Comparison of ENCODE assay signal across 8 cellular contexts in the genomic region with DNA sequence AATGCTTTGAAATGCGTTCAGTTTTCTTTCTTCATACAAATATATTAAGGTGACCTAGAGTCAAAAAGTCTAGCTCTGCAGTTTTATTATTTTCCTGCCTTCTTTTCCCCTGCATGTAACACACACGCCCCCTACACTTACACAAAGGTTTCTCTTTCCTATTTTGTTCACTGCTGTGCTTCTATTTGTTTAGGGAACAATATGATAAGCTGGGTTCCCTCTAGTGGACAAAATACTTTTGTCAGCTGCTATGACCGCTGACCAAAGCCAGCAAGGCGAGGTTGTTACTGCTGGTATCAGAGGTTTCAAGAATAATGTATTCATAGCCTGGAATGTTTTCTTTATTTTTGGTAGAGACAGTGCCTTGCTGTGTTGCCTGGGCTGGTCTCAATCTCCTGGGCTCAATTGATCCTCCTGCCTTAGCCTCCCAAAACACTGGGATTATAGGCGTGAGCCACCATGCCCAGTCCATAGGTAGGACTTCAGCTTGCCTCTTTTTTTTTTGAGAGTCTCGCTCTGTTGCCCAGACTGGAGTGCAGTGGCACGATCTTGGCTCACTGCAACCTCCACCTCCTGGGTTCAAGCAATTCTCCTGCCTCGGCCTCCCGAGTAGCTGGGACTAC. TPM values are rescaled to one million over a fixed set of nuclear protein-coding genes. Genes with fewer than 3 reads are reported as not detected.
DNase-seq lines count a peak whose midpoint lies in the region; ATAC-seq, FAIRE-seq and TF ChIP-seq lines count a peak whose summit lies in the region.

No MANE protein-coding gene starts in this region.

- intact Hi-C loops in OCI-LY7 (cut with micrococcal nuclease; ENCODE audit: unreplicated experiment): no loop called here
- intact Hi-C loops in HepG2 (cut with micrococcal nuclease; ENCODE audit: unreplicated experiment): loop anchor here (1.0 to 5.0 kb wide), 2 partner anchors 34 to 198 kb away; partner anchors contain the start of gene FNTB

- H3K4me3 ChIP-seq in OCI-LY7 (ENCODE audit: low read depth, low read length, poor library complexity, severe bottlenecking) (no peak overlapping the region), HepG2 (replicated peaks in 1 of 3; ENCODE audit: insufficient read depth in 1 of 3, low read depth in 2 of 3, low read length in 3 of 3) (no peak overlapping the region), upper lobe of left lung (no peak overlapping the region)

- TF ChIP-seq POLR2A in HepG2 (IDR thresholded peaks at IDR 0.05; ENCODE audit: insufficient read depth in 1 of 2, low read depth in 2 of 2, low read length in 2 of 2) (no peak), upper lobe of left lung (IDR thresholded peaks at IDR 0.05) (no peak), GM18505 (IDR thresholded peaks at IDR 0.05; ENCODE audit: borderline replicate concordance, extremely low read depth, insufficient read depth, insufficient read length) (no peak)

- no peak overlapping the region for H3K9ac ChIP-seq in HepG2 (ENCODE audit: insufficient read depth, low read depth, low read length)

- H3K27ac Mint-ChIP-seq in T-helper 17 cell: no peak overlapping the region

- H3K79me2 ChIP-seq in OCI-LY7 (ENCODE audit: insufficient read depth, low read depth, low read length) (no peaks in the 10 kb centered on the region), HepG2 (ENCODE audit: insufficient read depth, low read length) (no peaks in the 10 kb centered on the region)

- CTCF ChIA-PET in OCI-LY7 (lab: Charles Lee; ENCODE audit: unreplicated experiment): interaction anchor here (1.0 kb wide), 1 partner anchor 49 kb away, joined by 4 read pairs; no protein-coding TSS in a partner anchor
- CTCF ChIA-PET in HepG2 (lab: Yijun Ruan, JAX; ENCODE audit: low intra/inter-chr PET ratio, low total read pairs): interaction anchor here (1.3 to 1.6 kb wide), 2 partner anchors 33 to 197 kb away, joined by 3 to 12 read pairs; partner anchors contain the start of gene FNTB

- H3K36me3 Mint-ChIP-seq in T-helper 17 cell (ENCODE audit: low read depth): peaks cover 2% of the 10 kb centered on the region

- POLR2A ChIA-PET in OCI-LY7 (lab: Charles Lee) (interaction anchor here (0.9 to 1.4 kb wide), 3 partner anchors 11 to 19 kb away, joined by 3 to 4 read pairs (median 4); no protein-coding TSS in a partner anchor), HepG2 (lab: Yijun Ruan, JAX) (interaction anchor here (1.1 to 2.5 kb wide), 2 partner anchors 33 to 78 kb away, joined by 5 to 19 read pairs; partner anchors contain the start of genes FNTB and GPX2)

- no peaks in the 10 kb centered on the region for H4K20me1 ChIP-seq in OCI-LY7 (ENCODE audit: insufficient read depth, low read length)
- no peaks in the 10 kb centered on the region for H4K20me1 ChIP-seq in HepG2 (ENCODE audit: insufficient read depth, low read length)

- TF ChIP-seq RAD21 in HepG2 (CRISPR knock-in tag; IDR thresholded peaks at IDR 0.05): peak; percentile 51

- H2AFZ ChIP-seq in OCI-LY7 (ENCODE audit: low read length): no peak overlapping the region
- H2AFZ ChIP-seq in HepG2 (ENCODE audit: low read length): no peak overlapping the region

- H3K27ac ChIP-seq in OCI-LY7 (ENCODE audit: low read depth, low read length, poor library complexity, severe bottlenecking) (no peak overlapping the region), HepG2 (ENCODE audit: extremely low read length, insufficient read depth, low read length) (no peak overlapping the region), upper lobe of left lung (no peak overlapping the region)

- H3K4me1 Mint-ChIP-seq in T-helper 17 cell: peaks cover 2% of the 10 kb centered on the region

- H3K9me2 ChIP-seq in OCI-LY7 (ENCODE audit: insufficient read depth, low read length): no peaks in the 10 kb centered on the region

- peak; percentile 74 for ATAC-seq in HG03108 (IDR thresholded peaks at IDR 0.05; ENCODE audit: unreplicated experiment)
- ATAC-seq in HepG2: peak; percentile 99
- ATAC-seq in upper lobe of left lung (ENCODE audit: low FRiP score in 2 of 2): peak; percentile 66 to 85
- no peak for ATAC-seq in GM18505 (IDR thresholded peaks at IDR 0.05; ENCODE audit: unreplicated experiment)
- ATAC-seq in T-helper 17 cell: no peak

- 67% methylated on average over 9 of the region's 9 CpGs for WGBS in HepG2 (ENCODE audit: low lambda C conversion rate)
- 64 to 68% methylated on average over 9 of the region's 9 CpGs for WGBS in upper lobe of left lung, 2 donors

- FAIRE-seq in HepG2 (lab: Jason Lieb, UNC): peak; percentile 90

- H3K36me3 ChIP-seq in OCI-LY7 (ENCODE audit: insufficient read depth, low read length): peaks cover 14% of the 10 kb centered on the region; the same call in 1 of the 2 replicates
- H3K36me3 ChIP-seq in HepG2 (replicated peaks in 1 of 2; ENCODE audit: control insufficient read depth in 1 of 2, insufficient read depth in 2 of 2, low read length in 2 of 2): peaks cover 7 to 45% of the 10 kb centered on the region in 2 experiments; a peak in 4 of 5 replicates
- H3K36me3 ChIP-seq in upper lobe of left lung: peaks cover 0 to 10% (median 3%) of the 10 kb centered on the region in 4 donors

- TF ChIP-seq EP300 in HepG2 (IDR thresholded peaks at IDR 0.05; ENCODE audit: low read depth in 2 of 2, low read length in 2 of 2) (no peak), HepG2 (CRISPR knock-in tag; IDR thresholded peaks at IDR 0.05; ENCODE audit: borderline replicate concordance) (no peak), upper lobe of left lung (IDR thresholded peaks at IDR 0.05) (no peak)

- peak; percentile 79 for TF ChIP-seq CTCF in OCI-LY7 (conservative IDR thresholded peaks at IDR 0.05; ENCODE audit: low read length)
- TF ChIP-seq CTCF in HepG2 (CRISPR knock-in tag; IDR thresholded peaks at IDR 0.05): peak; percentile 73
- peak; percentile 52 to 71 (median 63) for TF ChIP-seq CTCF in upper lobe of left lung (IDR thresholded peaks at IDR 0.05)

- no peak overlapping the region for H3K4me3 Mint-ChIP-seq in T-helper 17 cell

- in situ Hi-C loops in HepG2 (cut with HindIII; ENCODE audit: extremely low pct_ligation_motif_present, low pct_unique_long_range_greater_than_20kb): no loop called here

- BruUV-seq in OCI-LY7 (replicated peaks; lab: Mats Ljungman, UMichigan): no TSS peak
- BruUV-seq in HepG2 (replicated peaks; lab: Mats Ljungman, UMichigan): no TSS peak

- peak; percentile 43 for DNase-seq in GF-D8 (lab: John Stamatoyannopoulos, UW)
- DNase-seq in OCI-LY7 (ENCODE audit: low spot score): peak; percentile 64
- DNase-seq in dermis microvascular lymphatic vessel endothelial cell (ENCODE audit: low read depth in 2 of 2): peak; percentile 86 to 89
- peak; percentile 85 for DNase-seq in HepG2 (ENCODE audit: low spot score)
- DNase-seq in upper lobe of left lung: no peak
- DNase-seq in T-helper 17 cell: no peak

- no peaks in the 10 kb centered on the region for H3K9me3 ChIP-seq in OCI-LY7 (ENCODE audit: low read length)
- no peaks in the 10 kb centered on the region for H3K9me3 ChIP-seq in HepG2 (ENCODE audit: low read length)
- H3K9me3 ChIP-seq in upper lobe of left lung: no peaks in the 10 kb centered on the region
- no peaks in the 10 kb centered on the region for H3K9me3 ChIP-seq in T-helper 17 cell (ENCODE audit: control insufficient read depth, low read length, poor library complexity, severe bottlenecking)

- no peaks in the 10 kb centered on the region for H3K27me3 Mint-ChIP-seq in T-helper 17 cell

- H3K27me3 ChIP-seq in HepG2 (ENCODE audit: control insufficient read depth in 1 of 2, insufficient read depth in 2 of 2, low read length in 2 of 2) (no peaks in the 10 kb centered on the region), upper lobe of left lung (no peaks in the 10 kb centered on the region)

- H3K4me2 ChIP-seq in OCI-LY7 (ENCODE audit: low read length): no peak overlapping the region
- no peak overlapping the region for H3K4me2 ChIP-seq in HepG2 (ENCODE audit: low read depth, low read length)

- H3K4me1 ChIP-seq in OCI-LY7 (ENCODE audit: insufficient read depth, low read length, poor library complexity, severe bottlenecking): no peaks in the 10 kb centered on the region
- peaks cover 9% of the 10 kb centered on the region; the same call in 1 of the 2 replicates for H3K4me1 ChIP-seq in HepG2 (ENCODE audit: insufficient read depth, low read length)
- H3K4me1 ChIP-seq in upper lobe of left lung: peaks cover 3 to 8% (median 5%) of the 10 kb centered on the region in 4 donors

RNA-seq across cellular contexts. Expression of gene FNTB, which starts 33.4 kb away (rescaled TPM):
- 6.3 and 9.2 TPM in 2 replicates for total RNA-seq in OCI-LY7 (2014; rRNA removed; shearing (Covaris generic))
- total RNA-seq in OCI-LY7 (2022): 12.0 and 18.0 TPM in 2 replicates
- total RNA-seq in dermis microvascular lymphatic vessel endothelial cell: 6.8 and 10.1 TPM in 2 replicates
- 28.5 and 35.1 TPM in 2 replicates for total RNA-seq in HepG2 (2016; rRNA removed; fragmentation: Illumina TruSeq; extraction: Trizol)
- 4.9 and 5.9 TPM in 2 replicates for total RNA-seq in HepG2 (2016; cell fraction: cytosol; rRNA removed; fragmentation: Illumina TruSeq; extraction: Trizol; ENCODE audit: low read depth)
- 26.2 and 34.3 TPM in 2 replicates for total RNA-seq in HepG2 (2016; cell fraction: insoluble cytoplasmic fraction; rRNA removed; fragmentation: Illumina TruSeq; extraction: Trizol)
- 13.9 and 14.8 TPM in 2 replicates for total RNA-seq in HepG2 (2016; cell fraction: membrane; rRNA removed; fragmentation: Illumina TruSeq; extraction: Trizol)
- total RNA-seq in HepG2 (2016; cell fraction: nucleus; rRNA removed; fragmentation: Illumina TruSeq; extraction: Trizol): 23.0 and 24.4 TPM in 2 replicates
- 23.6 and 25.5 TPM in 2 replicates for polyA plus RNA-seq in HepG2 (2011; rRNA removed)
- 24.0 and 26.1 TPM in 2 replicates for polyA plus RNA-seq in HepG2 (2011; cell fraction: cytosol; rRNA removed)
- polyA plus RNA-seq in HepG2 (2011; cell fraction: nucleus; rRNA removed): 23.4 and 27.7 TPM in 2 replicates
- polyA plus RNA-seq in HepG2 (2012): 13.7 TPM in 2 replicates
- 4.0 and 4.6 TPM in 2 replicates for polyA plus RNA-seq in HepG2 (2016; cell fraction: cytosol; fragmentation: Illumina TruSeq; extraction: Trizol; ENCODE audit: low read depth)
- polyA plus RNA-seq in HepG2 (2016; cell fraction: insoluble cytoplasmic fraction; fragmentation: Illumina TruSeq; extraction: Trizol; ENCODE audit: low read depth): 33.7 and 37.5 TPM in 2 replicates
- polyA plus RNA-seq in HepG2 (2016; cell fraction: membrane; fragmentation: Illumina TruSeq; extraction: Trizol; ENCODE audit: low read depth): 7.5 and 8.8 TPM in 2 replicates
- 23.4 and 28.9 TPM in 2 replicates for polyA plus RNA-seq in HepG2 (2016; cell fraction: nucleus; fragmentation: Illumina TruSeq; extraction: Trizol; ENCODE audit: insufficient read depth, low read depth)
- polyA minus RNA-seq in HepG2 (2011; rRNA and poly(A)+ RNA removed; ENCODE audit: low replicate concordance): 79.0 and 79.6 TPM in 2 replicates
- 23.7 and 24.0 TPM in 2 replicates for polyA minus RNA-seq in HepG2 (2011; cell fraction: cytosol; rRNA and poly(A)+ RNA removed)
- 29.1 and 37.9 TPM in 2 replicates for polyA minus RNA-seq in HepG2 (2011; cell fraction: nucleus; rRNA and poly(A)+ RNA removed)
- total RNA-seq in upper lobe of left lung: 10 to 100 TPM in 5 of 6 donors, 1 to 10 TPM in 1; 9.5 to 30.1 (median 16.0) TPM
- total RNA-seq in T-helper 17 cell: 10 to 100 TPM; 14.2 to 22.5 TPM

RNA-seq across cellular contexts. Expression of gene RAB15, which starts 47.9 kb away (rescaled TPM):
- total RNA-seq in OCI-LY7 (2014; rRNA removed; shearing (Covaris generic)): 0.38 and 1.2 TPM in 2 replicates
- total RNA-seq in OCI-LY7 (2022) (not detected in 2 replicates), dermis microvascular lymphatic vessel endothelial cell (6.2 and 9.2 TPM in 2 replicates), HepG2 (2016; rRNA removed; fragmentation: Illumina TruSeq; extraction: Trizol) (17.2 and 18.5 TPM in 2 replicates), upper lobe of left lung (10 to 100 TPM; 16.8 to 39.8 (median 22.8) TPM), T-helper 17 cell (1 to 10 TPM; 4.8 to 5.8 TPM)
- total RNA-seq in HepG2 (2016; cell fraction: cytosol; rRNA removed; fragmentation: Illumina TruSeq; extraction: Trizol; ENCODE audit: low read depth): 10.0 and 10.2 TPM in 2 replicates
- total RNA-seq in HepG2 (2016; cell fraction: insoluble cytoplasmic fraction; rRNA removed; fragmentation: Illumina TruSeq; extraction: Trizol): 15.0 and 19.2 TPM in 2 replicates
- 28.0 and 32.7 TPM in 2 replicates for total RNA-seq in HepG2 (2016; cell fraction: membrane; rRNA removed; fragmentation: Illumina TruSeq; extraction: Trizol)
- total RNA-seq in HepG2 (2016; cell fraction: nucleus; rRNA removed; fragmentation: Illumina TruSeq; extraction: Trizol): 13.3 and 15.6 TPM in 2 replicates
- polyA plus RNA-seq in HepG2 (2011; rRNA removed): 7.4 and 12.3 TPM in 2 replicates
- polyA plus RNA-seq in HepG2 (2011; cell fraction: cytosol; rRNA removed): 6.2 and 7.5 TPM in 2 replicates
- polyA plus RNA-seq in HepG2 (2011; cell fraction: nucleus; rRNA removed): 33.9 and 49.5 TPM in 2 replicates
- polyA plus RNA-seq in HepG2 (2012): 3.6 and 9.1 TPM in 2 replicates
- 12.4 and 12.5 TPM in 2 replicates for polyA plus RNA-seq in HepG2 (2016; cell fraction: cytosol; fragmentation: Illumina TruSeq; extraction: Trizol; ENCODE audit: low read depth)
- polyA plus RNA-seq in HepG2 (2016; cell fraction: insoluble cytoplasmic fraction; fragmentation: Illumina TruSeq; extraction: Trizol; ENCODE audit: low read depth): 18.7 and 21.4 TPM in 2 replicates
- 29.3 and 32.2 TPM in 2 replicates for polyA plus RNA-seq in HepG2 (2016; cell fraction: membrane; fragmentation: Illumina TruSeq; extraction: Trizol; ENCODE audit: low read depth)
- polyA plus RNA-seq in HepG2 (2016; cell fraction: nucleus; fragmentation: Illumina TruSeq; extraction: Trizol; ENCODE audit: insufficient read depth, low read depth): 31.6 and 35.1 TPM in 2 replicates
- polyA minus RNA-seq in HepG2 (2011; rRNA and poly(A)+ RNA removed; ENCODE audit: low replicate concordance): 8.7 TPM in 1 of 2 replicates, not detected in the other
- 2.2 and 3.1 TPM in 2 replicates for polyA minus RNA-seq in HepG2 (2011; cell fraction: cytosol; rRNA and poly(A)+ RNA removed)
- 4.0 and 8.6 TPM in 2 replicates for polyA minus RNA-seq in HepG2 (2011; cell fraction: nucleus; rRNA and poly(A)+ RNA removed)

Comparison
In these comparisons a context has a peak if more than half of its experiments do, and no peak if none do; other contexts are left out.
1. DNase-seq: peak in GF-D8 (single experiment), OCI-LY7 (single experiment), dermis microvascular lymphatic vessel endothelial cell (2 of 2) and HepG2 (single experiment); none in upper lobe of left lung (0 of 2) and T-helper 17 cell (0 of 3).
2. ATAC-seq: peak in HG03108 (single experiment), HepG2 (single experiment) and upper lobe of left lung (2 of 2); none in GM18505 (single experiment) and T-helper 17 cell (single experiment).
3. Peak in every context shown above with its lines, with median percentiles within 50 percentile points of each other: CTCF ChIP-seq.